23 cellular contexts compared by ENCODE assay signal in genomic region chr9:81078555-81078954, GRCh38.
"Had no signal": no experiment of that assay in that cellular context is flagged by ENCODE, and none has a peak within 500 bp of the region (broad histone marks: within the 10 kb centered on the region; RNA-seq: fewer than 3 reads in every experiment).

No MANE protein-coding gene starts in this region.

- H3K36me3 ChIP-seq: left lung, lower lobe of right lung, ovary, right atrium auricular region, spleen, suprapubic skin, thoracic aorta, tibial artery, uterus had no signal

- H3K4me3 ChIP-seq: left lung, lower lobe of right lung, ovary, right atrium auricular region, spleen, suprapubic skin, thoracic aorta, tibial artery, uterus had no signal

- H3K4me1 ChIP-seq: left lung, lower lobe of right lung, right atrium auricular region, spleen, uterus had no signal

- DNase-seq: hypothalamus; immature natural killer cell; kidney; left colon; left lung; lower lobe of right lung; mammary epithelial cell; mesenchymal stem cell; naive B cell; natural killer cell; ovary; small intestine; spleen; stimulated activated CD4-positive, alpha-beta T cell treated with anti-CD3 and anti-CD28 coated beads, Interleukin-4, amount 100 ng/mL, for 24 hours; stimulated activated naive CD4-positive, alpha-beta T cell; tibial artery; uterus had no signal

- FAIRE-seq: islet of Langerhans, kidney, small intestine had no signal

- H3K27ac ChIP-seq: left lung, lower lobe of right lung, ovary, right atrium auricular region, spleen, suprapubic skin, thoracic aorta, tibial artery, uterus had no signal

- ATAC-seq: left colon; left lung; natural killer cell; sciatic nerve; stimulated activated effector memory CD8-positive, alpha-beta T cell treated with anti-CD3 and anti-CD28 coated beads, Interleukin-12 subunit alpha, Interleukin-12 subunit beta, amount 100 ng/mL, for 72 hours had no signal

- H3K9me3 ChIP-seq: left lung, lower lobe of right lung, ovary, right atrium auricular region, spleen, suprapubic skin, thoracic aorta, tibial artery, uterus had no signal

- H3K27me3 ChIP-seq: left lung, ovary, right atrium auricular region, spleen, suprapubic skin, tibial artery, uterus had no signal
